In genomic region chr11:19511413-19512183, GRCh38 we compare ENCODE assay signal across 9 cellular contexts.
DNase-seq lines count a peak whose midpoint lies in the region; ATAC-seq and TF ChIP-seq lines count a peak whose summit lies in the region.
"Had no signal": no experiment of that assay in that cellular context is flagged by ENCODE, and none has a peak within 500 bp of the region (broad histone marks: within the 10 kb centered on the region; RNA-seq: fewer than 3 reads in every experiment).

No MANE protein-coding gene starts in this region.

- H2AFZ ChIP-seq in PC-9 = no peak overlapping the region
- H2AFZ ChIP-seq in trophoblast cell (ENCODE audit: insufficient read depth, low read length, poor library complexity) = no peak overlapping the region

- BruUV-seq in PC-9 (replicated peaks; lab: Mats Ljungman, UMichigan) = no TSS peak

- H3K27me3 Mint-ChIP-seq in activated naive CD8-positive, alpha-beta T cell treated with anti-CD3 and anti-CD28 coated beads, Interleukin-2, amount 50 U/mL, for 24 hours = peaks cover 19% of the 10 kb centered on the region

- H3K14ac ChIP-seq in trophoblast cell (ENCODE audit: low read length) = no peak overlapping the region

- H3K9ac ChIP-seq in trophoblast cell (ENCODE audit: low read length) = no peak overlapping the region

- no peaks in the 10 kb centered on the region for H3K79me2 ChIP-seq in PC-9 (ENCODE audit: low read depth)
- no peaks in the 10 kb centered on the region for H3K79me2 ChIP-seq in trophoblast cell (ENCODE audit: control insufficient read depth, insufficient read depth, low read length, poor library complexity)

- DNase-seq in NCI-H1417 treated with DMSO at 0.1 percent for 48 hours (lab: John Stamatoyannopoulos, UW) (peak; percentile 47), ascending aorta (ENCODE audit: low spot score in 2 of 2) (peak; percentile 12 to 73), inferior parietal cortex (ENCODE audit: extremely low spot score) (peak; percentile 51), PC-9 (no peak), trophoblast cell (no peak)
- DNase-seq in activated naive CD8-positive, alpha-beta T cell treated with anti-CD3 and anti-CD28 coated beads, Interleukin-2, amount 50 U/mL, for 24 hours = no peak

- no peak overlapping the region for H2AK5ac ChIP-seq in trophoblast cell (ENCODE audit: low read length)

- no peak for ATAC-seq in HG03095 (IDR thresholded peaks at IDR 0.05; ENCODE audit: unreplicated experiment)
- no peak for ATAC-seq in activated naive CD8-positive, alpha-beta T cell treated with anti-CD3 and anti-CD28 coated beads, Interleukin-2, amount 50 U/mL, for 24 hours

- no peaks in the 10 kb centered on the region for H3K9me2 ChIP-seq in PC-9 (ENCODE audit: insufficient read depth)

- peaks cover 4 to 13% of the 10 kb centered on the region in 2 donors for H3K4me1 ChIP-seq in ascending aorta
- H3K4me1 ChIP-seq in PC-9 (replicated peaks; ENCODE audit: insufficient read depth) = peaks cover 33% of the 10 kb centered on the region
- H3K4me1 ChIP-seq in trophoblast cell (ENCODE audit: control insufficient read depth in 1 of 2, insufficient read depth in 2 of 2, low read length in 2 of 2) = peaks cover 6 to 8% of the 10 kb centered on the region in 2 experiments

- no peaks in the 10 kb centered on the region for H3K27me3 ChIP-seq in ascending aorta
- no peaks in the 10 kb centered on the region for H3K27me3 ChIP-seq in PC-9 (ENCODE audit: insufficient read depth, low read depth)
- no peaks in the 10 kb centered on the region for H3K27me3 ChIP-seq in trophoblast cell (ENCODE audit: insufficient read depth, low read length)

- H3K79me1 ChIP-seq in trophoblast cell (ENCODE audit: low read length) = peaks cover 2% of the 10 kb centered on the region

- no peaks in the 10 kb centered on the region for H3K9me3 Mint-ChIP-seq in activated naive CD8-positive, alpha-beta T cell treated with anti-CD3 and anti-CD28 coated beads, Interleukin-2, amount 50 U/mL, for 24 hours

- H2BK12ac ChIP-seq in trophoblast cell (ENCODE audit: low read length) = no peak overlapping the region

- no peak overlapping the region for H3K4ac ChIP-seq in trophoblast cell (ENCODE audit: low read depth, low read length)

- no peak for TF ChIP-seq CTCF in ascending aorta (IDR thresholded peaks at IDR 0.05)
- no peak for TF ChIP-seq CTCF in PC-9 (conservative IDR thresholded peaks at IDR 0.05)

- H3K4me3 Mint-ChIP-seq in activated naive CD8-positive, alpha-beta T cell treated with anti-CD3 and anti-CD28 coated beads, Interleukin-2, amount 50 U/mL, for 24 hours = no peak overlapping the region

- H3K36me3 ChIP-seq in ascending aorta (no peaks in the 10 kb centered on the region), PC-9 (ENCODE audit: low read depth) (no peaks in the 10 kb centered on the region), trophoblast cell (ENCODE audit: control insufficient read depth in 1 of 2, insufficient read depth in 2 of 2, low read length in 2 of 2) (no peaks in the 10 kb centered on the region)

- H4K8ac ChIP-seq in trophoblast cell (ENCODE audit: low read depth, low read length) = no peak overlapping the region

- no peaks in the 10 kb centered on the region for H4K20me1 ChIP-seq in PC-9 (ENCODE audit: insufficient read depth)

- no peak overlapping the region for H2BK120ac ChIP-seq in trophoblast cell (ENCODE audit: insufficient read depth, low read length, poor library complexity)

- no peaks in the 10 kb centered on the region for H3K4me1 Mint-ChIP-seq in activated naive CD8-positive, alpha-beta T cell treated with anti-CD3 and anti-CD28 coated beads, Interleukin-2, amount 50 U/mL, for 24 hours

- H3K4me2 ChIP-seq in PC-9 (no peak overlapping the region), trophoblast cell (ENCODE audit: low read length) (no peak overlapping the region)

- no peak overlapping the region for H3K18ac ChIP-seq in trophoblast cell (ENCODE audit: low read length)

- H3K27ac Mint-ChIP-seq in activated naive CD8-positive, alpha-beta T cell treated with anti-CD3 and anti-CD28 coated beads, Interleukin-2, amount 50 U/mL, for 24 hours = no peak overlapping the region

- no CpG with 5 or more reads among the region's 9 CpGs for WGBS in trophoblast cell (ENCODE audit: extremely low coverage, insufficient coverage, insufficient read length)

- H2BK5ac ChIP-seq in trophoblast cell (ENCODE audit: low read depth, low read length, poor library complexity) = no peak overlapping the region

- POLR2A ChIA-PET in PC-9 (lab: Charles Lee; ENCODE audit: unreplicated experiment) = no interaction called here

- intact Hi-C loops in ascending aorta (cut with DNase I) (no loop called here), PC-9 (cut with micrococcal nuclease; ENCODE audit: unreplicated experiment) (no loop called here)

- CTCF ChIA-PET in PC-9 (lab: Charles Lee) = no interaction called here

- no peak overlapping the region for H4K12ac ChIP-seq in trophoblast cell (ENCODE audit: low read depth, low read length)

- no peaks in the 10 kb centered on the region for H3K36me3 Mint-ChIP-seq in activated naive CD8-positive, alpha-beta T cell treated with anti-CD3 and anti-CD28 coated beads, Interleukin-2, amount 50 U/mL, for 24 hours (ENCODE audit: low read depth)

- no peak overlapping the region for H3K23ac ChIP-seq in trophoblast cell (ENCODE audit: low read length)

- peak overlapping the region; percentile 22 to 29 for H3K4me3 ChIP-seq in ascending aorta
- H3K4me3 ChIP-seq in PC-9 = no peak overlapping the region
- H3K4me3 ChIP-seq in trophoblast cell (ENCODE audit: low read depth, low read length) = no peak overlapping the region

- peaks cover 18% of the 10 kb centered on the region for H3F3A ChIP-seq in PC-9 (ENCODE audit: insufficient read depth, low read depth)

- H3K9me3 ChIP-seq in ascending aorta = no peaks in the 10 kb centered on the region
- no peaks in the 10 kb centered on the region for H3K9me3 ChIP-seq in PC-9 (ENCODE audit: insufficient read depth, low read depth)
- H3K9me3 ChIP-seq in trophoblast cell (ENCODE audit: insufficient read depth, low read depth, low read length) = no peaks in the 10 kb centered on the region

- H3K27ac ChIP-seq in ascending aorta (peak overlapping the region; percentile 23 to 41), temporal lobe (ENCODE audit: low read depth, low read length) (peak overlapping the region; percentile 75), PC-9 (no peak overlapping the region), trophoblast cell (ENCODE audit: low read depth, low read length) (no peak overlapping the region)
- H3K27ac ChIP-seq: HL-60 had no signal

- H4K91ac ChIP-seq in trophoblast cell (ENCODE audit: low read depth, low read length) = no peak overlapping the region

Comparison
In these comparisons a context has a peak if more than half of its experiments do, and no peak if none do; other contexts are left out.
1. DNase-seq: peak in NCI-H1417 treated with DMSO at 0.1 percent for 48 hours (single experiment), ascending aorta (2 of 2) and inferior parietal cortex (single experiment); none in PC-9 (0 of 2), activated naive CD8-positive, alpha-beta T cell treated with anti-CD3 and anti-CD28 coated beads, Interleukin-2, amount 50 U/mL, for 24 hours (single experiment) and trophoblast cell (0 of 2).
2. H3K27ac ChIP-seq: peak in ascending aorta (2 of 2) and temporal lobe (single experiment); none in PC-9 (single experiment) and trophoblast cell (single experiment).
3. H3K4me3 ChIP-seq: peak in ascending aorta (2 of 2); none in PC-9 (single experiment) and trophoblast cell (single experiment).